In genomic region chr1:25570798-25571521, GRCh38 we compare ENCODE assay signal across 19 cellular contexts. TPM values are rescaled to one million over a fixed set of nuclear protein-coding genes. Genes with fewer than 3 reads are reported as not detected.
DNase-seq lines count a peak whose midpoint lies in the region; ATAC-seq, FAIRE-seq and TF ChIP-seq lines count a peak whose summit lies in the region.
"Had no signal": no experiment of that assay in that cellular context is flagged by ENCODE, and none has a peak within 500 bp of the region (broad histone marks: within the 10 kb centered on the region; RNA-seq: fewer than 3 reads in every experiment).

No MANE protein-coding gene starts in this region.

- H4K20me1 ChIP-seq in smooth muscle cell (ENCODE audit: low read depth): no peaks in the 10 kb centered on the region

- peak overlapping the region; percentile 84 for H3K27ac Mint-ChIP-seq in CD8-positive, alpha-beta T cell

- no peaks in the 10 kb centered on the region for H3K79me2 ChIP-seq in smooth muscle cell (ENCODE audit: low read depth)

- H3K9ac ChIP-seq in NT2/D1 (ENCODE audit: insufficient read length, low read depth) (peak overlapping the region; percentile 22), kidney (ENCODE audit: low read length in 2 of 2) (no peak overlapping the region), smooth muscle cell (ENCODE audit: low read depth) (peak overlapping the region; percentile 15)
- H3K9ac ChIP-seq: BLaER1 treated with 17β-estradiol and CSF1 and Interleukin-3, amounts not matched to agents 10 nM and 100 nM had no signal

- H3K4me3 Mint-ChIP-seq in CD8-positive, alpha-beta T cell: no peak overlapping the region

- no peaks in the 10 kb centered on the region for H3K9me3 Mint-ChIP-seq in CD8-positive, alpha-beta T cell

- H3K36me3 ChIP-seq in CD8-positive, alpha-beta T cell (ENCODE audit: insufficient read depth, low read length): peaks cover 19% of the 10 kb centered on the region
- H3K36me3 ChIP-seq in NT2/D1 (ENCODE audit: insufficient read depth, insufficient read length, low read length): peaks cover 4% of the 10 kb centered on the region
- peaks cover 0 to 3% of the 10 kb centered on the region in 2 donors for H3K36me3 ChIP-seq in kidney (ENCODE audit: control insufficient read depth in 1 of 2, insufficient read depth in 2 of 2, low read length in 2 of 2)
- no peaks in the 10 kb centered on the region for H3K36me3 ChIP-seq in smooth muscle cell (ENCODE audit: low read depth)
- no peaks in the 10 kb centered on the region for H3K36me3 ChIP-seq in breast epithelium
- H3K36me3 ChIP-seq: BLaER1 treated with 17β-estradiol and CSF1 and Interleukin-3, amounts not matched to agents 10 nM and 100 nM had no signal

- FAIRE-seq in kidney (lab: Jason Lieb, UNC): no peak
- FAIRE-seq: D721Med, HTR-8/SVneo, RCC 7860 had no signal

- H3K36me3 Mint-ChIP-seq in CD8-positive, alpha-beta T cell: peaks cover 38% of the 10 kb centered on the region

- TF ChIP-seq POLR2A in breast epithelium (IDR thresholded peaks at IDR 0.05): no peak

- no peaks in the 10 kb centered on the region for H3K27me3 Mint-ChIP-seq in CD8-positive, alpha-beta T cell (ENCODE audit: low read depth)

- 87% methylated on average over 12 of the region's 12 CpGs for WGBS in smooth muscle cell (ENCODE audit: low lambda C conversion rate)

- no peaks in the 10 kb centered on the region for H3K9me3 ChIP-seq in CD8-positive, alpha-beta T cell (ENCODE audit: low read length)
- H3K9me3 ChIP-seq in NT2/D1 (ENCODE audit: insufficient read depth, low read length) (no peaks in the 10 kb centered on the region), kidney (ENCODE audit: control insufficient read depth in 1 of 2, low read length in 2 of 2) (no peaks in the 10 kb centered on the region), smooth muscle cell (replicated peaks; ENCODE audit: low read depth) (no peaks in the 10 kb centered on the region), breast epithelium (no peaks in the 10 kb centered on the region)
- H3K9me3 ChIP-seq: BLaER1 treated with 17β-estradiol and CSF1 and Interleukin-3, amounts not matched to agents 10 nM and 100 nM had no signal

- peaks cover 25% of the 10 kb centered on the region for H3F3A ChIP-seq in smooth muscle cell (ENCODE audit: low read depth)

- POLR2A ChIA-PET in CD8-positive, alpha-beta T cell (lab: Charles Lee): interaction anchor here (0.6 to 4.6 kb wide), 17 partner anchors 8 to 339 kb away, joined by 3 to 26 read pairs (median 4); partner anchors contain the start of genes LDLRAP1, MTFR1L and SYF2

- H3K27ac ChIP-seq in CD8-positive, alpha-beta T cell (ENCODE audit: low read depth, low read length): no peak overlapping the region
- H3K27ac ChIP-seq in kidney (ENCODE audit: low read depth in 2 of 2, low read length in 2 of 2) (no peak overlapping the region), smooth muscle cell (ENCODE audit: low read depth) (peak overlapping the region; percentile 99), breast epithelium (no peak overlapping the region)
- H3K27ac ChIP-seq: BLaER1 treated with 17β-estradiol and CSF1 and Interleukin-3, amounts not matched to agents 10 nM and 100 nM had no signal

- no peak overlapping the region for H3K4me3 ChIP-seq in CD8-positive, alpha-beta T cell (ENCODE audit: low read depth, low read length)
- H3K4me3 ChIP-seq in NT2/D1 (ENCODE audit: insufficient read length, low read depth) (no peak overlapping the region), kidney (ENCODE audit: low read length in 2 of 2) (no peak overlapping the region), smooth muscle cell (no peak overlapping the region), breast epithelium (no peak overlapping the region)
- H3K4me3 ChIP-seq: BLaER1 treated with 17β-estradiol and CSF1 and Interleukin-3, amounts not matched to agents 10 nM and 100 nM had no signal

- no peaks in the 10 kb centered on the region for H3K27me3 ChIP-seq in CD8-positive, alpha-beta T cell (ENCODE audit: insufficient read depth, low read length)
- H3K27me3 ChIP-seq in NT2/D1 (ENCODE audit: insufficient read depth, insufficient read length) (no peaks in the 10 kb centered on the region), smooth muscle cell (ENCODE audit: low read depth) (no peaks in the 10 kb centered on the region), breast epithelium (no peaks in the 10 kb centered on the region)
- H3K27me3 ChIP-seq: BLaER1 treated with 17β-estradiol and CSF1 and Interleukin-3, amounts not matched to agents 10 nM and 100 nM had no signal

- no peak for ATAC-seq in CD8-positive, alpha-beta T cell
- ATAC-seq in GM18861 (IDR thresholded peaks at IDR 0.05; ENCODE audit: unreplicated experiment) (no peak), GM18511 (IDR thresholded peaks at IDR 0.05; ENCODE audit: unreplicated experiment) (no peak)

- CTCF ChIA-PET in CD8-positive, alpha-beta T cell (lab: Charles Lee): interaction anchor here (0.8 to 3.4 kb wide), 9 partner anchors 10 to 92 kb away, joined by 3 to 14 read pairs (median 4); no protein-coding TSS in a partner anchor

- peaks cover 78% of the 10 kb centered on the region for H3K4me1 Mint-ChIP-seq in CD8-positive, alpha-beta T cell (ENCODE audit: low read depth)

- DNase-seq in CD8-positive, alpha-beta T cell: no peak
- DNase-seq in NT2/D1 (ENCODE audit: low read depth, low spot score) (no peak), kidney (peak; percentile 64), smooth muscle cell (lab: John Stamatoyannopoulos, UW; ENCODE audit: unreplicated experiment) (no peak), breast epithelium (ENCODE audit: low spot score in 2 of 2) (no peak)
- DNase-seq: DMS79; H7; NCI-H1105; NCI-H1694; NCI-H510A; NCI-H748 treated with DMSO at 0.1 percent for 48 hours; NK-92 treated with Interleukin-12 subunit alpha and Interleukin-12 subunit beta, amount 100 ng/mL, for 24 hours; SHP77 treated with DMSO at 0.1 percent for 48 hours had no signal

- intact Hi-C loops in CD8-positive, alpha-beta T cell (cut with DNase I, micrococcal nuclease): no loop called here
- intact Hi-C loops in kidney (cut with DNase I) (no loop called here), breast epithelium (cut with DNase I; ENCODE audit: low total_unique reads) (no loop called here)

- TF ChIP-seq CTCF in CD8-positive, alpha-beta T cell (IDR thresholded peaks at IDR 0.05): no peak
- TF ChIP-seq CTCF in kidney (IDR thresholded peaks at IDR 0.05; ENCODE audit: borderline replicate concordance, extremely low read depth, insufficient read depth): no peak
- TF ChIP-seq CTCF in smooth muscle cell (IDR thresholded peaks at IDR 0.05; ENCODE audit: borderline replicate concordance, insufficient read depth, poor library complexity, severe bottlenecking): no peak
- TF ChIP-seq CTCF in breast epithelium (IDR thresholded peaks at IDR 0.05): no peak

- H3K4me1 ChIP-seq in CD8-positive, alpha-beta T cell (ENCODE audit: insufficient read depth, low read length): peaks cover 75% of the 10 kb centered on the region
- peaks cover 54% of the 10 kb centered on the region for H3K4me1 ChIP-seq in NT2/D1 (ENCODE audit: insufficient read depth, insufficient read length)
- H3K4me1 ChIP-seq in kidney (ENCODE audit: control insufficient read depth in 1 of 2, insufficient read depth in 1 of 2, low read depth in 1 of 2, low read length in 2 of 2): peaks cover 6 to 17% of the 10 kb centered on the region in 2 donors
- peaks cover 26% of the 10 kb centered on the region for H3K4me1 ChIP-seq in smooth muscle cell (ENCODE audit: low read depth)
- H3K4me1 ChIP-seq in breast epithelium: peaks cover 8 to 15% of the 10 kb centered on the region in 2 donors

- H3K4me2 ChIP-seq in smooth muscle cell: no peak overlapping the region
- H3K4me2 ChIP-seq: BLaER1 treated with 17β-estradiol and CSF1 and Interleukin-3, amounts not matched to agents 10 nM and 100 nM had no signal

- H2AFZ ChIP-seq in smooth muscle cell (ENCODE audit: low read depth): no peak overlapping the region

RNA-seq across cellular contexts. Expression of gene LDLRAP1, which starts 27.6 kb away (rescaled TPM):
- 10 to 100 TPM; 46.1 to 49.5 TPM for total RNA-seq in CD8-positive, alpha-beta T cell
- 26.2 TPM for total RNA-seq in kidney
- 14.4 TPM for polyA plus RNA-seq in kidney (ENCODE audit: insufficient read depth, low read depth, low replicate concordance)
- total RNA-seq in smooth muscle cell: 16.2 and 19.5 TPM in 2 replicates
- 30.5 and 39.0 TPM in 2 replicates for polyA plus RNA-seq in smooth muscle cell
- total RNA-seq in breast epithelium: 10 to 100 TPM; 10.7 to 17.0 (median 16.5) TPM

RNA-seq across cellular contexts. Expression of gene MAN1C1, which starts 45.6 kb away (rescaled TPM):
- 10 to 100 TPM; 24.6 to 25.7 TPM for total RNA-seq in CD8-positive, alpha-beta T cell
- 31.7 TPM for total RNA-seq in kidney
- 65.5 TPM for polyA plus RNA-seq in kidney (ENCODE audit: insufficient read depth, low read depth, low replicate concordance)
- total RNA-seq in smooth muscle cell: 5.0 and 10.5 TPM in 2 replicates
- 4.2 and 4.4 TPM in 2 replicates for polyA plus RNA-seq in smooth muscle cell
- total RNA-seq in breast epithelium: 10 to 100 TPM in 1 of 3 donors, 1 to 10 TPM in 2; 6.7 to 13.8 (median 6.9) TPM

Comparison
In these comparisons a context has a peak if more than half of its experiments do, and no peak if none do; other contexts are left out.
1. H3K9ac ChIP-seq: peak in NT2/D1 (single experiment) and smooth muscle cell (single experiment); none in kidney (0 of 2).